ENCODE assay signal across 12 cellular contexts in genomic region chr4:169254546-169254983, GRCh38. TPM values are rescaled to one million over a fixed set of nuclear protein-coding genes. Genes with fewer than 3 reads are reported as not detected.
A peak's percentile ranks its signal among the peaks of the same experiment; 100 is the strongest.
DNase-seq lines count a peak whose midpoint lies in the region; ATAC-seq and TF ChIP-seq lines count a peak whose summit lies in the region.
"Had no signal": no experiment of that assay in that cellular context is flagged by ENCODE, and none has a peak within 500 bp of the region (broad histone marks: within the 10 kb centered on the region; RNA-seq: fewer than 3 reads in every experiment).

No MANE protein-coding gene starts in this region.

- intact Hi-C loops in heart right ventricle (cut with DNase I) = no loop called here
- intact Hi-C loops in stomach (cut with DNase I; ENCODE audit: low total_unique reads) = no loop called here

- TF ChIP-seq EP300 in stomach (IDR thresholded peaks at IDR 0.05) = no peak

- no peak for TF ChIP-seq CTCF in WTC11 (IDR thresholded peaks at IDR 0.05)
- no peak for TF ChIP-seq CTCF in heart right ventricle (IDR thresholded peaks at IDR 0.05)
- TF ChIP-seq CTCF in stomach (IDR thresholded peaks at IDR 0.05) = no peak

- H3K9me3 ChIP-seq in heart right ventricle = no peaks in the 10 kb centered on the region
- no peaks in the 10 kb centered on the region for H3K9me3 ChIP-seq in stomach

- H3K4me3 ChIP-seq in heart right ventricle (no peak overlapping the region), stomach (no peak overlapping the region)

- CTCF ChIA-PET in WTC11 (lab: Charles Lee) = no interaction called here

- peak overlapping the region in 4 of 10 donors; percentile 0 to 21 (median 17) for H3K27ac ChIP-seq in heart right ventricle
- peak overlapping the region in 3 of 5 donors; percentile 8 to 85 (median 27) for H3K27ac ChIP-seq in stomach
- H3K27ac ChIP-seq: WERI-Rb-1 had no signal

- H3K36me3 ChIP-seq in heart right ventricle (no peaks in the 10 kb centered on the region), stomach (no peaks in the 10 kb centered on the region)
- H3K36me3 ChIP-seq: WERI-Rb-1 had no signal

- H3K27ac Mint-ChIP-seq in WTC11 = peak overlapping the region; percentile 25; the same call in 1 of the 2 replicates

- ATAC-seq in WTC11 (no peak), heart right ventricle (peak in 7 of 8 donors; percentile 37 to 79 (median 61)), HG03439 (IDR thresholded peaks at IDR 0.05; ENCODE audit: unreplicated experiment) (no peak), GM19395 (IDR thresholded peaks at IDR 0.05; ENCODE audit: unreplicated experiment) (no peak), GM19463 (IDR thresholded peaks at IDR 0.05; ENCODE audit: unreplicated experiment) (no peak)

- H3K9me3 Mint-ChIP-seq in WTC11 = peaks cover 1% of the 10 kb centered on the region

- DNase-seq in H4 (ENCODE audit: low spot score) (peak; percentile 58), WTC11 (ENCODE audit: low spot score) (no peak), heart right ventricle (peak in 1 of 2 donors; percentile 41), stomach (no peak), NCI-H510A treated with DMSO at 0.1 percent for 48 hours (lab: John Stamatoyannopoulos, UW) (no peak)
- DNase-seq: activated naive CD4-positive, alpha-beta T cell; NCI-H524 treated with DMSO at 0.1 percent for 48 hours; occipital lobe; WERI-Rb-1 had no signal

- POLR2A ChIA-PET in WTC11 (lab: Charles Lee) = no interaction called here

- H3K36me3 Mint-ChIP-seq in WTC11 = peaks cover under 1% of the 10 kb centered on the region; the same call in 1 of the 2 replicates

- H3K4me1 ChIP-seq in heart right ventricle (peaks cover 2 to 89% (median 68%) of the 10 kb centered on the region in 9 donors), stomach (peaks cover 61 to 100% (median 83%) of the 10 kb centered on the region in 4 donors)

- peaks cover 74% of the 10 kb centered on the region for H3K4me1 Mint-ChIP-seq in WTC11

- H3K27me3 ChIP-seq in heart right ventricle (no peaks in the 10 kb centered on the region), stomach (no peaks in the 10 kb centered on the region)

- no peaks in the 10 kb centered on the region for H3K27me3 Mint-ChIP-seq in WTC11 (ENCODE audit: low read depth)

- H3K4me3 Mint-ChIP-seq in WTC11 = no peak overlapping the region

- TF ChIP-seq POLR2A in stomach (IDR thresholded peaks at IDR 0.05) = no peak

- 35 to 42% methylated on average over 5 of the region's 5 CpGs for WGBS in heart right ventricle, 2 donors
- 19 to 34% (median 25%) methylated on average over 5 of the region's 5 CpGs for WGBS in stomach, 5 donors

TF ChIP-seq in WTC11, 78 proteins besides CTCF, POLR2A, EP300 and RAD21:
- TF ChIP-seq CREM (CRISPR knock-in tag; IDR thresholded peaks at IDR 0.05) = no peak
- no peak for TF ChIP-seq HMGXB4 (CRISPR knock-in tag; IDR thresholded peaks at IDR 0.05)

RNA-seq across cellular contexts. Expression of gene SH3RF1, which starts 16.2 kb away (rescaled TPM):
- total RNA-seq in H4 (2014; rRNA removed; shearing (Covaris generic)) = 2.3 and 4.0 TPM in 2 replicates
- total RNA-seq in WTC11 (2021) (11.1 to 16.6 TPM (median 13.2 TPM) in 3 replicates), heart right ventricle (10 to 100 TPM in 5 of 10 donors, 1 to 10 TPM in 5; 7.0 to 11.7 (median 9.9) TPM), stomach (10 to 100 TPM; 16.3 to 47.8 (median 29.5) TPM)
- polyA plus RNA-seq in heart right ventricle (1 to 10 TPM; 2.6 to 3.4 TPM), stomach (10 to 100 TPM in 1 of 3 donors, 1 to 10 TPM in 2; 3.4 to 13.6 (median 8.4) TPM)

Comparison
In these comparisons a context has a peak if more than half of its experiments do, and no peak if none do; other contexts are left out.
1. ATAC-seq: peak in heart right ventricle (7 of 8); none in WTC11 (single experiment), HG03439 (single experiment), GM19395 (single experiment) and GM19463 (single experiment).